Comparison of ENCODE assay signal across 22 cellular contexts in the genomic region with DNA sequence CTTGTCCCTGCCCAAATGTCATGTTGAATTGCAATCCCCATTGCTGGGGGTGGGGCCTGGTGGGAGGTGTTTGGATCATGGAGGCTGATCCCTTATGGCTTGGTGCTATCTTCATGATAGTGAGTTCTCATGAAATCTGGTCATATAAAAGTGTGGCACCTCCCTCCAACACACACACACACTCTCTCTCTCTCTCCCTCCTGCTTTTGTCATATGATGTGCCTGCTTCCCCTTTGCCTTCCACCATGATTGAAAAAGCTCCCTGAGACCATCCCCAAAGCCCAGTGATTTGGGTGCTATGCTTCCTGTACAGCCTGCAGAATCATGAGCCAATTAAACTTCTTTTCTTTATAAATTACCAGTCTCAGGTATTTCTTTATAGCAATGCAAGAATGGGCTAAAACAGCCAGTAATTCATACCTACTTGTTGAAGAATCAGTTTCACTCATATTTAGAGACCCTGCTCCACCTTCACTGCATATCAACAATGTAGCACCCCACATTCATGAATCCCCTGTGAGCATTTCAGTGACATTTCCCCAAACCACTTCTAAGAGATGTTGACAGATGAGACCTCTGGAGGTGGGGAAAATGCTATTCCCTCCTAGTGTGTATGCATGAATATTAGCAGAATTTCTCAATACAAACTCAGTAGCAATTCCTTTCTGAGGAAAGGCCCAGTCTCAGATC. TPM values are rescaled to one million over a fixed set of nuclear protein-coding genes. Genes with fewer than 3 reads are reported as not detected.
A peak's percentile ranks its signal among the peaks of the same experiment; 100 is the strongest.
DNase-seq lines count a peak whose midpoint lies in the region; ATAC-seq, FAIRE-seq and TF ChIP-seq lines count a peak whose summit lies in the region.
"Had no signal": no experiment of that assay in that cellular context is flagged by ENCODE, and none has a peak within 500 bp of the region (broad histone marks: within the 10 kb centered on the region; RNA-seq: fewer than 3 reads in every experiment).

No MANE protein-coding gene starts in this region.

- H3K4me1 ChIP-seq in osteoblast (ENCODE audit: insufficient read depth, low read length): peaks cover 5% of the 10 kb centered on the region
- H3K4me1 ChIP-seq: A549, adrenal gland, colonic mucosa had no signal

- peaks cover 3% of the 10 kb centered on the region for H3K36me3 ChIP-seq in osteoblast (ENCODE audit: insufficient read depth, low read length)
- H3K36me3 ChIP-seq: adrenal gland, colonic mucosa had no signal

- FAIRE-seq in GM12891 (lab: Jason Lieb, UNC): peak; percentile 72
- FAIRE-seq: A549, G401.6, HepG2 had no signal

- H3K4me3 ChIP-seq in osteoblast (ENCODE audit: insufficient read depth, low read length): no peak overlapping the region
- H3K4me3 ChIP-seq: A549, adrenal gland, colonic mucosa, testis had no signal

- ATAC-seq in activated naive CD8-positive, alpha-beta T cell treated with anti-CD3 and anti-CD28 coated beads, Interleukin-2, amount 10 ng/mL, durations not matched to agents 7 days and 5 days (ENCODE audit: low read depth): no peak
- no peak for ATAC-seq in stimulated activated effector memory CD8-positive, alpha-beta T cell treated with anti-CD3 and anti-CD28 coated beads, Interleukin-12 subunit alpha, Interleukin-12 subunit beta, amount 100 ng/mL, for 72 hours
- ATAC-seq: A549, HepG2 had no signal

- H2AFZ ChIP-seq in osteoblast (ENCODE audit: low read length): no peak overlapping the region
- H2AFZ ChIP-seq: GM23248 had no signal

- TF ChIP-seq CTCF in osteoblast (IDR thresholded peaks at IDR 0.05; ENCODE audit: extremely low read depth, low read depth, low read length): no peak

- peaks cover 85% of the 10 kb centered on the region for H3K4me1 Mint-ChIP-seq in activated T-cell treated with anti-CD3 and anti-CD28 coated beads, Interleukin-2, amount 50 U/mL, for 24 hours (ENCODE audit: low read depth)
- peaks cover 72% of the 10 kb centered on the region for H3K4me1 Mint-ChIP-seq in activated naive CD8-positive, alpha-beta T cell treated with anti-CD3 and anti-CD28 coated beads, Interleukin-2, amount 10 ng/mL, durations not matched to agents 7 days and 5 days
- peaks cover 59% of the 10 kb centered on the region for H3K4me1 Mint-ChIP-seq in stimulated activated effector memory CD8-positive, alpha-beta T cell treated with anti-CD3 and anti-CD28 coated beads, Interleukin-12 subunit alpha, Interleukin-12 subunit beta, amount 100 ng/mL, for 72 hours

- DNase-seq in activated T-cell treated with anti-CD3 and anti-CD28 coated beads, Interleukin-2, amount 50 U/mL, for 24 hours: no peak
- DNase-seq in activated T-cell treated with anti-CD3 and anti-CD28 coated beads, Interleukin-2, amount 50 U/mL, for 48 hours: no peak
- DNase-seq in GM12891 (ENCODE audit: insufficient read length, low spot score) (no peak), osteoblast (ENCODE audit: insufficient read length, low spot score, missing footprints) (no peak)
- no peak for DNase-seq in activated naive CD8-positive, alpha-beta T cell treated with anti-CD3 and anti-CD28 coated beads, Interleukin-2, amount 10 ng/mL, durations not matched to agents 7 days and 5 days
- DNase-seq in stimulated activated effector memory CD8-positive, alpha-beta T cell treated with anti-CD3 and anti-CD28 coated beads, Interleukin-12 subunit alpha, Interleukin-12 subunit beta, amount 100 ng/mL, for 72 hours (ENCODE audit: low spot score in 2 of 2): no peak
- DNase-seq in stimulated activated CD4-positive, alpha-beta T cell treated with anti-CD3 and anti-CD28 coated beads, Interleukin-1b, Interleukin-23, amount 100 ng/mL, for 48 hours: no peak
- no peak for DNase-seq in stimulated activated naive CD4-positive, alpha-beta T cell treated with Interleukin-2 at 50 U/mL for 16 hours (lab: John Stamatoyannopoulos, UW)
- DNase-seq: activated CD8-positive, alpha-beta memory T cell treated with anti-CD3 and anti-CD28 coated beads, Interleukin-2, amount 50 U/mL, for 48 hours; adrenal gland; colonic mucosa; DMS 273 treated with DMSO at 0.1 percent for 48 hours; GM23248; head of caudate nucleus; NCI-H1417; NCI-H2107; NCI-H510A treated with DMSO at 0.1 percent for 48 hours; testis had no signal

- peak overlapping the region; percentile 13 for H3K4me3 Mint-ChIP-seq in activated T-cell treated with anti-CD3 and anti-CD28 coated beads, Interleukin-2, amount 50 U/mL, for 24 hours
- H3K4me3 Mint-ChIP-seq in activated naive CD8-positive, alpha-beta T cell treated with anti-CD3 and anti-CD28 coated beads, Interleukin-2, amount 10 ng/mL, durations not matched to agents 7 days and 5 days: peak overlapping the region; percentile 7
- peak overlapping the region; percentile 6 for H3K4me3 Mint-ChIP-seq in stimulated activated effector memory CD8-positive, alpha-beta T cell treated with anti-CD3 and anti-CD28 coated beads, Interleukin-12 subunit alpha, Interleukin-12 subunit beta, amount 100 ng/mL, for 72 hours
- H3K4me3 Mint-ChIP-seq: mesothelial cell of epicardium had no signal

- no peak overlapping the region for H3K4me2 ChIP-seq in osteoblast (ENCODE audit: insufficient read depth, low read length)
- H3K4me2 ChIP-seq: A549 had no signal

- no peaks in the 10 kb centered on the region for H3K27me3 Mint-ChIP-seq in activated T-cell treated with anti-CD3 and anti-CD28 coated beads, Interleukin-2, amount 50 U/mL, for 24 hours
- H3K27me3 Mint-ChIP-seq in activated naive CD8-positive, alpha-beta T cell treated with anti-CD3 and anti-CD28 coated beads, Interleukin-2, amount 10 ng/mL, durations not matched to agents 7 days and 5 days: no peaks in the 10 kb centered on the region

- no peaks in the 10 kb centered on the region for H3K79me2 ChIP-seq in osteoblast (ENCODE audit: insufficient read depth, low read length)

- no peak for TF ChIP-seq POLR2A in GM12891 (IDR thresholded peaks at IDR 0.05; ENCODE audit: low read depth, low read length)

- H3K9me3 Mint-ChIP-seq in activated T-cell treated with anti-CD3 and anti-CD28 coated beads, Interleukin-2, amount 50 U/mL, for 24 hours: no peaks in the 10 kb centered on the region
- H3K9me3 Mint-ChIP-seq in activated naive CD8-positive, alpha-beta T cell treated with anti-CD3 and anti-CD28 coated beads, Interleukin-2, amount 10 ng/mL, durations not matched to agents 7 days and 5 days: peaks cover 4% of the 10 kb centered on the region
- H3K9me3 Mint-ChIP-seq in stimulated activated effector memory CD8-positive, alpha-beta T cell treated with anti-CD3 and anti-CD28 coated beads, Interleukin-12 subunit alpha, Interleukin-12 subunit beta, amount 100 ng/mL, for 72 hours: no peaks in the 10 kb centered on the region

- H3K27ac ChIP-seq in osteoblast (ENCODE audit: low read depth, low read length): no peak overlapping the region
- H3K27ac ChIP-seq: A549, adrenal gland, colonic mucosa, GM23248 had no signal

- no peaks in the 10 kb centered on the region for H4K20me1 ChIP-seq in osteoblast (ENCODE audit: insufficient read depth, low read length)

- POLR2A ChIA-PET in activated naive CD8-positive, alpha-beta T cell treated with anti-CD3 and anti-CD28 coated beads, Interleukin-2, amount 10 ng/mL, durations not matched to agents 7 days and 5 days (lab: Charles Lee): interaction anchor here (0.6 to 11.2 kb wide), 2 partner anchors 8 to 52 kb away, joined by 3 to 169 read pairs; a partner anchor contains a TSS

- peak overlapping the region; percentile 72 for H3K27ac Mint-ChIP-seq in activated T-cell treated with anti-CD3 and anti-CD28 coated beads, Interleukin-2, amount 50 U/mL, for 24 hours
- peak overlapping the region; percentile 31 for H3K27ac Mint-ChIP-seq in activated naive CD8-positive, alpha-beta T cell treated with anti-CD3 and anti-CD28 coated beads, Interleukin-2, amount 10 ng/mL, durations not matched to agents 7 days and 5 days
- peak overlapping the region; percentile 78 for H3K27ac Mint-ChIP-seq in stimulated activated effector memory CD8-positive, alpha-beta T cell treated with anti-CD3 and anti-CD28 coated beads, Interleukin-12 subunit alpha, Interleukin-12 subunit beta, amount 100 ng/mL, for 72 hours
- H3K27ac Mint-ChIP-seq: mesothelial cell of epicardium had no signal

- no peaks in the 10 kb centered on the region for H3K9me3 ChIP-seq in osteoblast (ENCODE audit: low read depth, low read length)
- H3K9me3 ChIP-seq: A549, adrenal gland, colonic mucosa, testis had no signal

- peaks cover 10% of the 10 kb centered on the region for H3K36me3 Mint-ChIP-seq in activated T-cell treated with anti-CD3 and anti-CD28 coated beads, Interleukin-2, amount 50 U/mL, for 24 hours (ENCODE audit: low read depth)
- peaks cover 29% of the 10 kb centered on the region for H3K36me3 Mint-ChIP-seq in activated naive CD8-positive, alpha-beta T cell treated with anti-CD3 and anti-CD28 coated beads, Interleukin-2, amount 10 ng/mL, durations not matched to agents 7 days and 5 days
- no peaks in the 10 kb centered on the region for H3K36me3 Mint-ChIP-seq in stimulated activated effector memory CD8-positive, alpha-beta T cell treated with anti-CD3 and anti-CD28 coated beads, Interleukin-12 subunit alpha, Interleukin-12 subunit beta, amount 100 ng/mL, for 72 hours

- no peaks in the 10 kb centered on the region for H3K27me3 ChIP-seq in osteoblast (ENCODE audit: insufficient read depth, low read length)
- H3K27me3 ChIP-seq: adrenal gland, colonic mucosa, testis had no signal

TF ChIP-seq in GM12891, 5 proteins besides CTCF, POLR2A, EP300 and RAD21:
- TF ChIP-seq PAX5 (IDR thresholded peaks at IDR 0.05; ENCODE audit: insufficient read depth, low read length, severe bottlenecking): no peak
- TF ChIP-seq POU2F2 (IDR thresholded peaks at IDR 0.05; ENCODE audit: low read depth, low read length): no peak

RNA-seq across cellular contexts. Expression of a gene that starts 54.8 kb away (rescaled TPM):
- 14.6 TPM for polyA plus RNA-seq in GM12891 (2012; ENCODE audit: low read depth, missing spikeins)
- 100 to 1,000 TPM; 476 to 483 TPM for total RNA-seq in activated naive CD8-positive, alpha-beta T cell treated with anti-CD3 and anti-CD28 coated beads, Interleukin-2, amount 10 ng/mL, durations not matched to agents 7 days and 5 days
- 139 and 140 TPM in 2 replicates for total RNA-seq in osteoblast
